8 cellular contexts compared by ENCODE assay signal in genomic region chr19:2983351-2984195, GRCh38. TPM values are rescaled to one million over a fixed set of nuclear protein-coding genes. Genes with fewer than 3 reads are reported as not detected.
A peak's percentile ranks its signal among the peaks of the same experiment; 100 is the strongest.
DNase-seq lines count a peak whose midpoint lies in the region; ATAC-seq and TF ChIP-seq lines count a peak whose summit lies in the region.

No MANE protein-coding gene starts in this region.

- H3K27me3 Mint-ChIP-seq in brain, result peaks cover 37% of the 10 kb centered on the region

- H3K4me3 Mint-ChIP-seq in brain, result peak overlapping the region; percentile 64 to 78 (median 71)
- H3K4me3 Mint-ChIP-seq in stimulated activated effector memory CD8-positive, alpha-beta T cell treated with anti-CD3 and anti-CD28 coated beads, Interleukin-12 subunit alpha, Interleukin-12 subunit beta, amount 100 ng/mL, for 72 hours, result no peak overlapping the region

- no peak for TF ChIP-seq CTCF in brain (conservative IDR thresholded peaks at IDR 0.05)

- peak; percentile 25 for ATAC-seq in stimulated activated effector memory CD8-positive, alpha-beta T cell treated with anti-CD3 and anti-CD28 coated beads, Interleukin-12 subunit alpha, Interleukin-12 subunit beta, amount 100 ng/mL, for 72 hours
- ATAC-seq in HG02798 (IDR thresholded peaks at IDR 0.05; ENCODE audit: poor library complexity, unreplicated experiment) (no peak), GM21528 (IDR thresholded peaks at IDR 0.05; ENCODE audit: low FRiP score, unreplicated experiment) (no peak), HG02588 (IDR thresholded peaks at IDR 0.05; ENCODE audit: unreplicated experiment) (no peak)

- H3K9me3 Mint-ChIP-seq in brain, result peaks cover 0 to 2% (median 0%) of the 10 kb centered on the region in 5 experiments
- H3K9me3 Mint-ChIP-seq in stimulated activated effector memory CD8-positive, alpha-beta T cell treated with anti-CD3 and anti-CD28 coated beads, Interleukin-12 subunit alpha, Interleukin-12 subunit beta, amount 100 ng/mL, for 72 hours, result no peaks in the 10 kb centered on the region

- H3K4me1 Mint-ChIP-seq in brain, result peaks cover 56% of the 10 kb centered on the region
- H3K4me1 Mint-ChIP-seq in stimulated activated effector memory CD8-positive, alpha-beta T cell treated with anti-CD3 and anti-CD28 coated beads, Interleukin-12 subunit alpha, Interleukin-12 subunit beta, amount 100 ng/mL, for 72 hours, result no peaks in the 10 kb centered on the region

- H3K27ac Mint-ChIP-seq in brain, result peak overlapping the region; percentile 84 to 96 (median 92)
- H3K27ac Mint-ChIP-seq in stimulated activated effector memory CD8-positive, alpha-beta T cell treated with anti-CD3 and anti-CD28 coated beads, Interleukin-12 subunit alpha, Interleukin-12 subunit beta, amount 100 ng/mL, for 72 hours, result no peak overlapping the region

- DNase-seq in DMS153 (lab: John Stamatoyannopoulos, UW) (peak; percentile 89), NCI-H187 treated with DMSO at 0.1 percent for 48 hours (lab: John Stamatoyannopoulos, UW) (peak; percentile 81), iris pigment epithelial cell (ENCODE audit: low read depth) (peak; percentile 28)
- DNase-seq in stimulated activated effector memory CD8-positive, alpha-beta T cell treated with anti-CD3 and anti-CD28 coated beads, Interleukin-12 subunit alpha, Interleukin-12 subunit beta, amount 100 ng/mL, for 72 hours (ENCODE audit: low spot score in 2 of 2), result no peak

- no peaks in the 10 kb centered on the region for H3K36me3 Mint-ChIP-seq in brain
- H3K36me3 Mint-ChIP-seq in stimulated activated effector memory CD8-positive, alpha-beta T cell treated with anti-CD3 and anti-CD28 coated beads, Interleukin-12 subunit alpha, Interleukin-12 subunit beta, amount 100 ng/mL, for 72 hours, result no peaks in the 10 kb centered on the region

RNA-seq across cellular contexts. Expression of gene TLE6, which starts 6.2 kb away (rescaled TPM):
- 12.7 TPM for polyA plus RNA-seq in brain (ENCODE audit: insufficient read depth, low read depth, low replicate concordance)

RNA-seq across cellular contexts. Expression of gene ZNF77, which starts 38.8 kb away (rescaled TPM):
- polyA plus RNA-seq in brain (ENCODE audit: insufficient read depth, low read depth, low replicate concordance), result 3.1 TPM

RNA-seq across cellular contexts. Expression of gene TLE2, which starts 45.5 kb away (rescaled TPM):
- 139 TPM for polyA plus RNA-seq in brain (ENCODE audit: insufficient read depth, low read depth, low replicate concordance)

Comparison
In these comparisons a context has a peak if more than half of its experiments do, and no peak if none do; other contexts are left out.
1. DNase-seq: peak in DMS153 (single experiment), NCI-H187 treated with DMSO at 0.1 percent for 48 hours (single experiment) and iris pigment epithelial cell (single experiment); none in stimulated activated effector memory CD8-positive, alpha-beta T cell treated with anti-CD3 and anti-CD28 coated beads, Interleukin-12 subunit alpha, Interleukin-12 subunit beta, amount 100 ng/mL, for 72 hours (0 of 2).